In genomic region chr11:2760196-2760871, GRCh38 we compare ENCODE assay signal across 18 cellular contexts.
DNase-seq lines count a peak whose midpoint lies in the region; ATAC-seq and TF ChIP-seq lines count a peak whose summit lies in the region.
"Had no signal": no experiment of that assay in that cellular context is flagged by ENCODE, and none has a peak within 500 bp of the region (broad histone marks: within the 10 kb centered on the region; RNA-seq: fewer than 3 reads in every experiment).

No MANE protein-coding gene starts in this region.

- H3K4me3 ChIP-seq in colonic mucosa (no peak overlapping the region), neural progenitor cell (no peak overlapping the region), upper lobe of right lung (no peak overlapping the region)
- no peak overlapping the region for H3K4me3 ChIP-seq in naive thymus-derived CD4-positive, alpha-beta T cell (ENCODE audit: low read length)
- H3K4me3 ChIP-seq: SJCRH30 had no signal

- H3K36me3 ChIP-seq in colonic mucosa: no peaks in the 10 kb centered on the region
- no peaks in the 10 kb centered on the region for H3K36me3 ChIP-seq in neural progenitor cell
- H3K36me3 ChIP-seq in upper lobe of right lung: no peaks in the 10 kb centered on the region
- peaks cover 0 to 4% (median 3%) of the 10 kb centered on the region in 3 experiments for H3K36me3 ChIP-seq in naive thymus-derived CD4-positive, alpha-beta T cell (ENCODE audit: control insufficient read depth in 2 of 3, insufficient read depth in 3 of 3, low read length in 3 of 3)
- H3K36me3 ChIP-seq: SJCRH30 had no signal

- no peak overlapping the region for H3K27ac Mint-ChIP-seq in activated naive CD8-positive, alpha-beta T cell treated with anti-CD3 and anti-CD28 coated beads, Interleukin-2, amount 10 ng/mL, durations not matched to agents 7 days and 5 days
- no peak overlapping the region for H3K27ac Mint-ChIP-seq in activated naive CD8-positive, alpha-beta T cell treated with anti-CD3 and anti-CD28 coated beads for 36 hours
- H3K27ac Mint-ChIP-seq in neural progenitor cell: no peak overlapping the region
- no peak overlapping the region for H3K27ac Mint-ChIP-seq in naive thymus-derived CD4-positive, alpha-beta T cell
- H3K27ac Mint-ChIP-seq: activated CD4-positive, alpha-beta memory T cell treated with anti-CD3 and anti-CD28 coated beads for 36 hours; stimulated activated effector memory CD8-positive, alpha-beta T cell treated with anti-CD3 and anti-CD28 coated beads, Interleukin-12 subunit alpha, Interleukin-12 subunit beta, amount 100 ng/mL, for 72 hours had no signal

- no peak overlapping the region for H2AFZ ChIP-seq in neural progenitor cell (replicated peaks)

- POLR2A ChIA-PET in activated naive CD8-positive, alpha-beta T cell treated with anti-CD3 and anti-CD28 coated beads, Interleukin-2, amount 10 ng/mL, durations not matched to agents 7 days and 5 days (lab: Charles Lee): no interaction called here
- POLR2A ChIA-PET in naive thymus-derived CD4-positive, alpha-beta T cell (lab: Charles Lee): no interaction called here

- H4K20me1 ChIP-seq in neural progenitor cell (ENCODE audit: low read depth): no peaks in the 10 kb centered on the region

- H3K27me3 ChIP-seq in colonic mucosa (no peaks in the 10 kb centered on the region), neural progenitor cell (peaks cover 22% of the 10 kb centered on the region), upper lobe of right lung (no peaks in the 10 kb centered on the region)
- H3K27me3 ChIP-seq in naive thymus-derived CD4-positive, alpha-beta T cell (ENCODE audit: control insufficient read depth in 2 of 2, insufficient read depth in 2 of 2, low read length in 2 of 2): no peaks in the 10 kb centered on the region
- H3K27me3 ChIP-seq: SJCRH30 had no signal

- H3K9ac ChIP-seq in colonic mucosa (ENCODE audit: low read depth in 2 of 2, low read length in 2 of 2) (no peak overlapping the region), neural progenitor cell (no peak overlapping the region)

- peaks cover 2% of the 10 kb centered on the region for H3K27me3 Mint-ChIP-seq in activated naive CD8-positive, alpha-beta T cell treated with anti-CD3 and anti-CD28 coated beads, Interleukin-2, amount 10 ng/mL, durations not matched to agents 7 days and 5 days
- H3K27me3 Mint-ChIP-seq in activated naive CD8-positive, alpha-beta T cell treated with anti-CD3 and anti-CD28 coated beads for 36 hours: no peaks in the 10 kb centered on the region
- H3K27me3 Mint-ChIP-seq in neural progenitor cell (ENCODE audit: insufficient read depth, low read depth): peaks cover 9% of the 10 kb centered on the region
- H3K27me3 Mint-ChIP-seq in naive thymus-derived CD4-positive, alpha-beta T cell: peaks cover 0 to 2% (median 0%) of the 10 kb centered on the region in 5 donors
- H3K27me3 Mint-ChIP-seq: activated CD4-positive, alpha-beta memory T cell treated with anti-CD3 and anti-CD28 coated beads for 36 hours had no signal

- no peak overlapping the region for H3K4me2 ChIP-seq in neural progenitor cell

- no peaks in the 10 kb centered on the region for H3K36me3 Mint-ChIP-seq in activated naive CD8-positive, alpha-beta T cell treated with anti-CD3 and anti-CD28 coated beads, Interleukin-2, amount 10 ng/mL, durations not matched to agents 7 days and 5 days
- H3K36me3 Mint-ChIP-seq in activated naive CD8-positive, alpha-beta T cell treated with anti-CD3 and anti-CD28 coated beads for 36 hours: peaks cover 4% of the 10 kb centered on the region
- no peaks in the 10 kb centered on the region for H3K36me3 Mint-ChIP-seq in neural progenitor cell
- peaks cover 0 to 43% (median 34%) of the 10 kb centered on the region in 5 donors for H3K36me3 Mint-ChIP-seq in naive thymus-derived CD4-positive, alpha-beta T cell
- H3K36me3 Mint-ChIP-seq: activated CD4-positive, alpha-beta memory T cell treated with anti-CD3 and anti-CD28 coated beads for 36 hours; stimulated activated effector memory CD8-positive, alpha-beta T cell treated with anti-CD3 and anti-CD28 coated beads, Interleukin-12 subunit alpha, Interleukin-12 subunit beta, amount 100 ng/mL, for 72 hours had no signal

- no peaks in the 10 kb centered on the region for H3K4me1 Mint-ChIP-seq in activated naive CD8-positive, alpha-beta T cell treated with anti-CD3 and anti-CD28 coated beads, Interleukin-2, amount 10 ng/mL, durations not matched to agents 7 days and 5 days
- H3K4me1 Mint-ChIP-seq in activated naive CD8-positive, alpha-beta T cell treated with anti-CD3 and anti-CD28 coated beads for 36 hours: no peaks in the 10 kb centered on the region
- no peaks in the 10 kb centered on the region for H3K4me1 Mint-ChIP-seq in neural progenitor cell
- H3K4me1 Mint-ChIP-seq in naive thymus-derived CD4-positive, alpha-beta T cell: peaks cover 0 to 11% (median 0%) of the 10 kb centered on the region in 7 donors
- H3K4me1 Mint-ChIP-seq: stimulated activated effector memory CD8-positive, alpha-beta T cell treated with anti-CD3 and anti-CD28 coated beads, Interleukin-12 subunit alpha, Interleukin-12 subunit beta, amount 100 ng/mL, for 72 hours had no signal

- H3K9me3 Mint-ChIP-seq in activated naive CD8-positive, alpha-beta T cell treated with anti-CD3 and anti-CD28 coated beads, Interleukin-2, amount 10 ng/mL, durations not matched to agents 7 days and 5 days: peaks cover 2% of the 10 kb centered on the region
- H3K9me3 Mint-ChIP-seq in activated naive CD8-positive, alpha-beta T cell treated with anti-CD3 and anti-CD28 coated beads for 36 hours: peaks cover 1% of the 10 kb centered on the region
- H3K9me3 Mint-ChIP-seq in neural progenitor cell: peaks cover 16% of the 10 kb centered on the region
- H3K9me3 Mint-ChIP-seq in naive thymus-derived CD4-positive, alpha-beta T cell: peaks cover 0 to 13% (median 0%) of the 10 kb centered on the region in 11 donors
- H3K9me3 Mint-ChIP-seq: stimulated activated effector memory CD8-positive, alpha-beta T cell treated with anti-CD3 and anti-CD28 coated beads, Interleukin-12 subunit alpha, Interleukin-12 subunit beta, amount 100 ng/mL, for 72 hours had no signal

- no peaks in the 10 kb centered on the region for H3F3A ChIP-seq in neural progenitor cell (ENCODE audit: low read depth)

- no peaks in the 10 kb centered on the region for H3K4me1 ChIP-seq in colonic mucosa
- no peaks in the 10 kb centered on the region for H3K4me1 ChIP-seq in neural progenitor cell
- no peaks in the 10 kb centered on the region for H3K4me1 ChIP-seq in upper lobe of right lung
- H3K4me1 ChIP-seq in naive thymus-derived CD4-positive, alpha-beta T cell (ENCODE audit: control insufficient read depth in 2 of 2, insufficient read depth in 2 of 2, low read length in 2 of 2): no peaks in the 10 kb centered on the region
- H3K4me1 ChIP-seq: foreskin keratinocyte, SJCRH30 had no signal

- H3K79me2 ChIP-seq in neural progenitor cell (ENCODE audit: low read depth): no peaks in the 10 kb centered on the region

- TF ChIP-seq CTCF in colonic mucosa (IDR thresholded peaks at IDR 0.05) (no peak), neural progenitor cell (IDR thresholded peaks at IDR 0.05) (no peak), upper lobe of right lung (IDR thresholded peaks at IDR 0.05) (no peak)

- DNase-seq in activated naive CD8-positive, alpha-beta T cell treated with anti-CD3 and anti-CD28 coated beads, Interleukin-2, amount 10 ng/mL, durations not matched to agents 7 days and 5 days: peak; percentile 15
- DNase-seq in activated naive CD8-positive, alpha-beta T cell treated with anti-CD3 and anti-CD28 coated beads for 36 hours: no peak
- peak; percentile 5 for DNase-seq in colonic mucosa
- no peak for DNase-seq in neural progenitor cell (ENCODE audit: low spot score)
- peak; percentile 59 for DNase-seq in upper lobe of right lung
- DNase-seq in EL: no peak
- no peak for DNase-seq in naive thymus-derived CD4-positive, alpha-beta T cell
- DNase-seq: activated CD4-positive, alpha-beta memory T cell treated with anti-CD3 and anti-CD28 coated beads for 36 hours; Calu3; foreskin keratinocyte; HCEC 1CT; NCI-H1930; NCI-H446 treated with DMSO at 0.1 percent for 48 hours; SJCRH30; small intestine; T-helper 9 cell had no signal

- CTCF ChIA-PET in naive thymus-derived CD4-positive, alpha-beta T cell (lab: Charles Lee): no interaction called here

- no peak overlapping the region for H3K27ac ChIP-seq in colonic mucosa
- H3K27ac ChIP-seq in neural progenitor cell: no peak overlapping the region
- H3K27ac ChIP-seq in upper lobe of right lung: no peak overlapping the region
- H3K27ac ChIP-seq in naive thymus-derived CD4-positive, alpha-beta T cell (ENCODE audit: low read depth, low read length): no peak overlapping the region
- H3K27ac ChIP-seq: foreskin keratinocyte, SJCRH30 had no signal

- H3K9me3 ChIP-seq in colonic mucosa: no peaks in the 10 kb centered on the region
- peaks cover 7% of the 10 kb centered on the region for H3K9me3 ChIP-seq in neural progenitor cell (ENCODE audit: low read depth)
- peaks cover 5% of the 10 kb centered on the region for H3K9me3 ChIP-seq in upper lobe of right lung
- H3K9me3 ChIP-seq in naive thymus-derived CD4-positive, alpha-beta T cell (ENCODE audit: control insufficient read depth in 2 of 3, low read length in 3 of 3): no peaks in the 10 kb centered on the region

- H3K4me3 Mint-ChIP-seq in activated naive CD8-positive, alpha-beta T cell treated with anti-CD3 and anti-CD28 coated beads, Interleukin-2, amount 10 ng/mL, durations not matched to agents 7 days and 5 days: no peak overlapping the region
- H3K4me3 Mint-ChIP-seq in activated naive CD8-positive, alpha-beta T cell treated with anti-CD3 and anti-CD28 coated beads for 36 hours: no peak overlapping the region
- peak overlapping the region; percentile 8 for H3K4me3 Mint-ChIP-seq in neural progenitor cell
- no peak overlapping the region for H3K4me3 Mint-ChIP-seq in naive thymus-derived CD4-positive, alpha-beta T cell
- H3K4me3 Mint-ChIP-seq: activated CD4-positive, alpha-beta memory T cell treated with anti-CD3 and anti-CD28 coated beads for 36 hours; stimulated activated effector memory CD8-positive, alpha-beta T cell treated with anti-CD3 and anti-CD28 coated beads, Interleukin-12 subunit alpha, Interleukin-12 subunit beta, amount 100 ng/mL, for 72 hours had no signal

- ATAC-seq in activated naive CD8-positive, alpha-beta T cell treated with anti-CD3 and anti-CD28 coated beads, Interleukin-2, amount 10 ng/mL, durations not matched to agents 7 days and 5 days (ENCODE audit: low read depth): no peak
- ATAC-seq in upper lobe of right lung (peak; percentile 26), HG03108 (IDR thresholded peaks at IDR 0.05; ENCODE audit: unreplicated experiment) (no peak)
- ATAC-seq in naive thymus-derived CD4-positive, alpha-beta T cell: no peak
- ATAC-seq: foreskin keratinocyte had no signal

- intact Hi-C loops in colonic mucosa (cut with DNase I): no loop called here
- intact Hi-C loops in upper lobe of right lung (cut with DNase I): no loop called here
- intact Hi-C loops in naive thymus-derived CD4-positive, alpha-beta T cell (cut with micrococcal nuclease): no loop called here

Comparison
In these comparisons a context has a peak if more than half of its experiments do, and no peak if none do; other contexts are left out.
1. DNase-seq: peak in activated naive CD8-positive, alpha-beta T cell treated with anti-CD3 and anti-CD28 coated beads, Interleukin-2, amount 10 ng/mL, durations not matched to agents 7 days and 5 days (single experiment), colonic mucosa (single experiment) and upper lobe of right lung (single experiment); none in activated naive CD8-positive, alpha-beta T cell treated with anti-CD3 and anti-CD28 coated beads for 36 hours (single experiment), neural progenitor cell (single experiment), EL (single experiment) and naive thymus-derived CD4-positive, alpha-beta T cell (0 of 9).